15 cellular contexts compared by ENCODE assay signal in genomic region chr11:15106201-15106965, GRCh38. TPM values are rescaled to one million over a fixed set of nuclear protein-coding genes. Genes with fewer than 3 reads are reported as not detected.
DNase-seq lines count a peak whose midpoint lies in the region; ATAC-seq, FAIRE-seq and TF ChIP-seq lines count a peak whose summit lies in the region.
"Had no signal": no experiment of that assay in that cellular context is flagged by ENCODE, and none has a peak within 500 bp of the region (broad histone marks: within the 10 kb centered on the region; RNA-seq: fewer than 3 reads in every experiment).

No MANE protein-coding gene starts in this region.

- ATAC-seq in RWPE2 (ENCODE audit: low read depth) (peak; percentile 78), GM21576 (IDR thresholded peaks at IDR 0.05; ENCODE audit: unreplicated experiment) (no peak), GM19467 (IDR thresholded peaks at IDR 0.05; ENCODE audit: unreplicated experiment) (no peak)
- ATAC-seq: right lobe of liver had no signal

- peaks cover 32% of the 10 kb centered on the region for H3K4me1 ChIP-seq in RWPE2 (ENCODE audit: insufficient read depth, poor library complexity, severe bottlenecking)
- H3K4me1 ChIP-seq: adrenal gland had no signal

- no peaks in the 10 kb centered on the region for H3K27me3 ChIP-seq in RWPE2 (ENCODE audit: insufficient read depth, poor library complexity, severe bottlenecking)
- H3K27me3 ChIP-seq: right lobe of liver had no signal

- no peaks in the 10 kb centered on the region for H3K9me3 Mint-ChIP-seq in T-helper 1 cell treated with Interleukin-12 subunit alpha and Interleukin-12 subunit beta and Interleukin-4 antibody, amounts not matched to agents 30 μg/mL and 1 μg/mL, for 36 hours

- peaks cover 39% of the 10 kb centered on the region for H3K4me1 Mint-ChIP-seq in T-helper 1 cell treated with Interleukin-12 subunit alpha and Interleukin-12 subunit beta and Interleukin-4 antibody, amounts not matched to agents 30 μg/mL and 1 μg/mL, for 36 hours (ENCODE audit: low read depth)

- peaks cover 2% of the 10 kb centered on the region for H3K9me3 ChIP-seq in RWPE2 (ENCODE audit: severe bottlenecking)
- H3K9me3 ChIP-seq: adrenal gland, right lobe of liver had no signal

- H3K36me3 Mint-ChIP-seq in T-helper 1 cell treated with Interleukin-12 subunit alpha and Interleukin-12 subunit beta and Interleukin-4 antibody, amounts not matched to agents 30 μg/mL and 1 μg/mL, for 36 hours (ENCODE audit: low read depth) = no peaks in the 10 kb centered on the region

- H3K27ac ChIP-seq in RWPE2 (ENCODE audit: poor library complexity, severe bottlenecking) = peak overlapping the region; percentile 79
- H3K27ac ChIP-seq: adrenal gland, right lobe of liver had no signal

- H3K27me3 Mint-ChIP-seq in T-helper 1 cell treated with Interleukin-12 subunit alpha and Interleukin-12 subunit beta and Interleukin-4 antibody, amounts not matched to agents 30 μg/mL and 1 μg/mL, for 36 hours (ENCODE audit: low read depth) = peaks cover 6% of the 10 kb centered on the region

- no peak for DNase-seq in T-helper 1 cell
- no peak for DNase-seq in RWPE2 (ENCODE audit: low spot score)
- DNase-seq in foreskin fibroblast = peak; percentile 84 to 91
- DNase-seq in T1000 (lab: John Stamatoyannopoulos, UW) = no peak
- no peak for DNase-seq in GM12892 (ENCODE audit: insufficient read length)
- DNase-seq: adrenal gland; effector memory CD4-positive, alpha-beta T cell; MM.1S; NCI-H510A treated with DMSO at 0.1 percent for 48 hours; right lobe of liver had no signal

- H3K4me3 ChIP-seq in RWPE2 (ENCODE audit: severe bottlenecking) (no peak overlapping the region), foreskin fibroblast (ENCODE audit: low read depth in 1 of 2, low read length in 2 of 2) (no peak overlapping the region)
- H3K4me3 ChIP-seq: adrenal gland, right lobe of liver had no signal

- H3K27ac Mint-ChIP-seq in T-helper 1 cell treated with Interleukin-12 subunit alpha and Interleukin-12 subunit beta and Interleukin-4 antibody, amounts not matched to agents 30 μg/mL and 1 μg/mL, for 36 hours = peak overlapping the region; percentile 0

- no peak for TF ChIP-seq POLR2A in GM12892 (IDR thresholded peaks at IDR 0.05; ENCODE audit: low read depth, low read length)

- no peaks in the 10 kb centered on the region for H3K36me3 ChIP-seq in RWPE2 (ENCODE audit: low read depth)
- H3K36me3 ChIP-seq: adrenal gland, right lobe of liver had no signal

- H3K4me3 Mint-ChIP-seq in T-helper 1 cell treated with Interleukin-12 subunit alpha and Interleukin-12 subunit beta and Interleukin-4 antibody, amounts not matched to agents 30 μg/mL and 1 μg/mL, for 36 hours = no peak overlapping the region

- FAIRE-seq in GM12892 (lab: Jason Lieb, UNC) = no peak
- FAIRE-seq: A204.1, GM18507 had no signal

- TF ChIP-seq CTCF in RWPE2 (IDR thresholded peaks at IDR 0.05; ENCODE audit: poor library complexity, severe bottlenecking) (no peak), foreskin fibroblast (IDR thresholded peaks at IDR 0.05; ENCODE audit: low read depth, low read length) (no peak)

RNA-seq across cellular contexts. Expression of gene INSC, which starts 8.3 kb away (rescaled TPM):
- polyA plus RNA-seq in GM12892 (2012; ENCODE audit: missing spikeins) = not detected

RNA-seq across cellular contexts. Expression of gene CALCB, which starts 33.0 kb away (rescaled TPM):
- not detected for polyA plus RNA-seq in GM12892 (2012; ENCODE audit: missing spikeins)

Comparison
In these comparisons a context has a peak if more than half of its experiments do, and no peak if none do; other contexts are left out.
1. DNase-seq: peak in foreskin fibroblast (2 of 2); none in T-helper 1 cell (0 of 5), RWPE2 (single experiment), T1000 (single experiment) and GM12892 (single experiment).